ENCODE assay signal across 33 cellular contexts in the genomic region with DNA sequence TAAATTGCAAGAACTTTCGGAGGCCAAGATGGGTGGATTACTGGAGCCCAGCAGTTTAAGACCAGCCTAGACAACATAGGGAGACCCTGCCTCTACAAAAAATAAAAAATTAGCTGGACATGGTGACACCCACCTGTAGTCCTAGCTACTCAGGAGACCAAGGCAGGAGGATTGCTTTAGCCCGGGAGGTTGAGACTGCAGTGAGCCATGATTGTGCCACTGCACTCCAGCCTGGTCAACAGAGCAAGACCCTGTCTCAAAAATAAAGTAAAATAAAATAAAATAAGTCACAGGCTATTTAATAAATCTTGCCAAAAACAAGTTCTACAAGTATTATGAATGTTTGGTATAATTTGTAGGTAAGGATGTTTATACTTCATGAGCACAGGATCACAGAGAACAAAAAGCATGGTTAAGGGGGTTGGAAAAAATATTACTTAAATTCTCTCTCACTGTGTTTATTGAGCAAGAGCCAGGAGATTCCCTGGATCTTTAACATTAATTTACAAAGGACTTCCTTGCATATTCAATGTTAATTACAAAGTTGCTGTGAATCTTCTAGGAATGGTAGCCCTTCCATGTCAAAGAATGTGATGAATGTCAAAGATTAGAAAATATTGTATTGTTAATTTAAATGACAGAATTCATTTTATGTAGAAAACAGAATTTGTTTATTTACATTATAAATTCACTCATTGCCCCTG.
"Had no signal": no experiment of that assay in that cellular context is flagged by ENCODE, and none has a peak within 500 bp of the region (broad histone marks: within the 10 kb centered on the region; RNA-seq: fewer than 3 reads in every experiment).

No MANE protein-coding gene starts in this region.

- H3K27me3 ChIP-seq: Peyer's patch, SJSA1 had no signal

- H3K4me1 ChIP-seq: Peyer's patch, SJSA1 had no signal

- H3K4me3 ChIP-seq: Peyer's patch, SJSA1 had no signal

- H3K4me3 Mint-ChIP-seq: activated CD4-positive, alpha-beta T cell treated with anti-CD3 and anti-CD28 coated beads for 36 hours; activated CD4-positive, alpha-beta T cell treated with anti-CD3 and anti-CD28 coated beads, Interleukin-2, amount 10 ng/mL, durations not matched to agents 7 days and 5 days; activated CD8-positive, alpha-beta T cell treated with anti-CD3 and anti-CD28 coated beads, Interleukin-2, amount 10 ng/mL, durations not matched to agents 7 days and 5 days; activated naive CD4-positive, alpha-beta T cell treated with anti-CD3 and anti-CD28 coated beads, Interleukin-2, amount 50 U/mL, for 24 hours; activated naive CD8-positive, alpha-beta T cell treated with anti-CD3 and anti-CD28 coated beads, Interleukin-2, amount 10 ng/mL, durations not matched to agents 7 days and 5 days; activated T-cell treated with anti-CD3 and anti-CD28 coated beads, Interleukin-2, amount 50 U/mL, for 24 hours; brain; T-helper 1 cell treated with Interleukin-12 subunit alpha and Interleukin-12 subunit beta and Interleukin-4 antibody, amounts not matched to agents 30 μg/mL and 1 μg/mL, for 36 hours; T-helper 2 cell treated with Interferon-gamma antibody and Interleukin-4, amounts not matched to agents 5 μg/mL and 100 μg/mL, for 36 hours had no signal

- H3K27me3 Mint-ChIP-seq: activated CD4-positive, alpha-beta T cell treated with anti-CD3 and anti-CD28 coated beads for 36 hours; activated CD4-positive, alpha-beta T cell treated with anti-CD3 and anti-CD28 coated beads, Interleukin-2, amount 10 ng/mL, durations not matched to agents 7 days and 5 days; activated naive CD4-positive, alpha-beta T cell treated with anti-CD3 and anti-CD28 coated beads, Interleukin-2, amount 50 U/mL, for 24 hours; activated naive CD8-positive, alpha-beta T cell treated with anti-CD3 and anti-CD28 coated beads, Interleukin-2, amount 10 ng/mL, durations not matched to agents 7 days and 5 days; activated T-cell treated with anti-CD3 and anti-CD28 coated beads, Interleukin-2, amount 50 U/mL, for 24 hours; brain had no signal

- H3K27ac Mint-ChIP-seq: activated CD4-positive, alpha-beta T cell treated with anti-CD3 and anti-CD28 coated beads for 36 hours; activated CD4-positive, alpha-beta T cell treated with anti-CD3 and anti-CD28 coated beads, Interleukin-2, amount 10 ng/mL, durations not matched to agents 7 days and 5 days; activated CD8-positive, alpha-beta T cell treated with anti-CD3 and anti-CD28 coated beads, Interleukin-2, amount 10 ng/mL, durations not matched to agents 7 days and 5 days; activated naive CD8-positive, alpha-beta T cell treated with anti-CD3 and anti-CD28 coated beads, Interleukin-2, amount 10 ng/mL, durations not matched to agents 7 days and 5 days; activated T-cell treated with anti-CD3 and anti-CD28 coated beads, Interleukin-2, amount 50 U/mL, for 24 hours; activated T-helper 2 cell treated with anti-CD3 and anti-CD28 coated beads, Interferon-gamma antibody, Interleukin-2, Interleukin-4, amounts not matched to agents 10 μg/mL and 5 μg/mL and 100 μg/mL, durations not matched to agents 14 hours and 24 hours and 36 hours; T-helper 1 cell treated with Interleukin-12 subunit alpha and Interleukin-12 subunit beta and Interleukin-4 antibody, amounts not matched to agents 30 μg/mL and 1 μg/mL, for 36 hours; T-helper 2 cell treated with Interferon-gamma antibody and Interleukin-4, amounts not matched to agents 5 μg/mL and 100 μg/mL, for 36 hours had no signal

- H3K9me3 ChIP-seq: Peyer's patch, SJSA1, SK-N-SH had no signal

- H3K27ac ChIP-seq: Peyer's patch, SJSA1 had no signal

- H3K4me2 ChIP-seq: SK-N-SH had no signal

- H3K36me3 ChIP-seq: Peyer's patch, SJSA1 had no signal

- H3K9ac ChIP-seq: SK-N-SH had no signal

- H3K9me3 Mint-ChIP-seq: activated naive CD8-positive, alpha-beta T cell treated with anti-CD3 and anti-CD28 coated beads, Interleukin-2, amount 10 ng/mL, durations not matched to agents 7 days and 5 days; activated T-helper 2 cell treated with anti-CD3 and anti-CD28 coated beads, Interferon-gamma antibody, Interleukin-2, Interleukin-4, amounts not matched to agents 10 μg/mL and 5 μg/mL and 100 μg/mL, durations not matched to agents 14 hours and 24 hours and 36 hours; T-helper 1 cell treated with Interleukin-12 subunit alpha and Interleukin-12 subunit beta and Interleukin-4 antibody, amounts not matched to agents 30 μg/mL and 1 μg/mL, for 36 hours; T-helper 2 cell treated with Interferon-gamma antibody and Interleukin-4, amounts not matched to agents 5 μg/mL and 100 μg/mL, for 36 hours had no signal

- H3K9me2 ChIP-seq: SK-N-SH had no signal

- DNase-seq: activated CD4-positive, alpha-beta T cell treated with anti-CD3 and anti-CD28 coated beads for 36 hours; activated CD4-positive, alpha-beta T cell treated with anti-CD3 and anti-CD28 coated beads, Interleukin-2, amount 10 ng/mL, durations not matched to agents 7 days and 5 days; activated CD4-positive, alpha-beta T cell treated with anti-CD3 and anti-CD28 coated beads, Interleukin-2, amount 50 U/mL, for 48 hours; activated CD8-positive, alpha-beta T cell treated with anti-CD3 and anti-CD28 coated beads, Interleukin-2, amount 10 ng/mL, durations not matched to agents 7 days and 5 days; activated gamma-delta T cell; activated naive CD4-positive, alpha-beta T cell treated with Interleukin-2 at 50 U/mL for 16 hours; activated naive CD8-positive, alpha-beta T cell treated with anti-CD3 and anti-CD28 coated beads, Interleukin-2, amount 10 ng/mL, durations not matched to agents 7 days and 5 days; activated T-cell treated with anti-CD3 and anti-CD28 coated beads, Interleukin-2, amount 50 U/mL, for 24 hours; amygdala; cerebellar nuclear complex; Karpas-422; NCI-H1048; NCI-H1105 treated with DMSO at 0.1 percent for 48 hours; NCI-H1436; NCI-H1694 treated with DMSO at 0.1 percent for 48 hours; NCI-H2029; NCI-H2171; NCI-H510A; NCI-H526; NCI-H748 treated with DMSO at 0.1 percent for 48 hours; NK-92 treated with Interleukin-12 subunit alpha and Interleukin-12 subunit beta, amount 100 ng/mL, for 24 hours; PC-3; Peyer's patch; RPMI8226; SHP77 treated with DMSO at 0.1 percent for 48 hours; SK-N-SH had no signal

- ATAC-seq: activated CD4-positive, alpha-beta T cell treated with anti-CD3 and anti-CD28 coated beads for 36 hours; activated CD4-positive, CD25-positive, alpha-beta regulatory T cell treated with anti-CD3 and anti-CD28 coated beads, Interleukin-2, amount 50 U/mL, for 24 hours; activated CD8-positive, alpha-beta T cell treated with anti-CD3 and anti-CD28 coated beads, Interleukin-2, amount 10 ng/mL, durations not matched to agents 7 days and 5 days; PC-3 had no signal
